Comparison of ENCODE assay signal across 8 cellular contexts in the genomic region with DNA sequence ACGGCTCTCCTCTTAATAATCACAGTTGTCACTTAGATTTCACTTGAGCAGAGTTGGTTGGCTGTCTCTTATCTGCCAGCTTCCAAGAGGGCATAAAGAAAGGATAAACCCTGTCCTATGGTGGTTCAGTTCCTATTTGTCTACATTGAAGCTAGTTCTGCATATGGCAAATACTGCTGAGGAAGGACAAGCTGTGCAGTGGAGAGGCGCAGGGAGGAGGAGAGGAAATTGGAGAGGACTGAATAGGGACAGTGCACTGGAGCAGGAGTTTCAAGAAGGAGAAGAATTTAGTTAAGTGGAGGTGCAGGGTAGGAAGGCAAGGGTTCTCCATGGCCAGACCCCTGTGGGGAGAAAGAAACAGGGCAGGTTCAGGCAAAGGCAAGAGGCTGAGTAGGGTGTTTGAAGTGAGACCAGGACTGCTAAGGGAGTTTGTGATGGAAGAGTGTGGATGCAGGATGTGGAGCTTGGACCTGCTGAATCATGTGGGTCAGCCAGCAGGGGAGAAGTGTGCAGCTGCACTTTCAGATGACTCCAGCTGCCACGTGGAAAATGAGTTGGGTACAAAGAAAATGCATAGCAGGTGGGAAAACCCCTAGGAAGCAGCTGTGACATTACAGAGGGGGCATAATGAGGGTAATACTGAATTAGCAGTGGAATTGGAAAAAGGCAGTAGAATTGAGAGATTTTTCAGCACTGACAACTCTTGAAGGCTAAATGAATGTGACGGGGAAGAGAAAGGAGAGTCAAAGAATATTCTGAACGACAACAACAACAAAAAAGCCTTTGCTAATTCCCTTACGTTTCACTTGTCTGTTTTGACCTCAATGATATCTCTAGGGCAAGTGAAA.
A peak's percentile ranks its signal among the peaks of the same experiment; 100 is the strongest.
DNase-seq lines count a peak whose midpoint lies in the region; ATAC-seq and TF ChIP-seq lines count a peak whose summit lies in the region.

No MANE protein-coding gene starts in this region.

- H3K9me3 ChIP-seq in muscle layer of colon (ENCODE audit: low read length) = no peaks in the 10 kb centered on the region
- no peaks in the 10 kb centered on the region for H3K9me3 ChIP-seq in A673 (ENCODE audit: low read depth, low read length, poor library complexity, severe bottlenecking)

- H3K4me3 ChIP-seq in muscle layer of colon (ENCODE audit: low read depth in 1 of 2, low read length in 2 of 2) (no peak overlapping the region), A673 (ENCODE audit: low read depth, low read length, poor library complexity, severe bottlenecking) (no peak overlapping the region)

- no TSS peak for BruUV-seq in A673 (replicated peaks; lab: Mats Ljungman, UMichigan)

- DNase-seq in DMS79 treated with DMSO at 0.1 percent for 48 hours (lab: John Stamatoyannopoulos, UW) (peak; percentile 53), HT1080 (ENCODE audit: low read depth) (peak; percentile 67), SK-N-DZ (ENCODE audit: low spot score) (peak; percentile 93), A673 (ENCODE audit: low spot score) (no peak)
- no peak for DNase-seq in stimulated activated CD4-positive, alpha-beta T cell treated with anti-CD3 and anti-CD28 coated beads, Interleukin-1b, Interleukin-23, amount 100 ng/mL, for 48 hours
- DNase-seq in activated T-cell treated with anti-CD3 and anti-CD28 coated beads, Interleukin-2, amount 50 U/mL, for 48 hours = no peak

- ATAC-seq in HG02870 (IDR thresholded peaks at IDR 0.05; ENCODE audit: unreplicated experiment) = no peak

- peak overlapping the region; percentile 3 for H3K9ac ChIP-seq in muscle layer of colon (ENCODE audit: low read length)

- POLR2A ChIA-PET in A673 (lab: Charles Lee; ENCODE audit: low non-redundant PET) = no interaction called here

- intact Hi-C loops in A673 (cut with micrococcal nuclease; ENCODE audit: unreplicated experiment) = loop anchor here (5.0 to 10.0 kb wide), 2 partner anchors 492 to 686 kb away; no protein-coding TSS in a partner anchor

- peaks cover 67% of the 10 kb centered on the region for H3K36me3 ChIP-seq in muscle layer of colon (ENCODE audit: insufficient read depth, low read length)
- no peaks in the 10 kb centered on the region for H3K36me3 ChIP-seq in A673 (ENCODE audit: insufficient read depth, low read length, poor library complexity, severe bottlenecking)

- TF ChIP-seq CTCF in A673 (conservative IDR thresholded peaks at IDR 0.05; ENCODE audit: low read depth, low read length) = no peak

- peak overlapping the region; percentile 59 for H3K27ac ChIP-seq in muscle layer of colon (ENCODE audit: low read depth, low read length)
- H3K27ac ChIP-seq in A673 (ENCODE audit: low read depth, low read length, poor library complexity, severe bottlenecking) = no peak overlapping the region

- no peaks in the 10 kb centered on the region for H3K27me3 ChIP-seq in muscle layer of colon (ENCODE audit: control insufficient read depth in 1 of 2, insufficient read depth in 2 of 2, low read length in 2 of 2)
- peaks cover 7% of the 10 kb centered on the region for H3K27me3 ChIP-seq in A673 (replicated peaks; ENCODE audit: insufficient read depth, low read depth, low read length, poor library complexity)

- CTCF ChIA-PET in A673 (lab: Charles Lee) = interaction anchor here (0.5 to 2.0 kb wide), 4 partner anchors 10 to 139 kb away, joined by 3 to 13 read pairs (median 4); no protein-coding TSS in a partner anchor

- H3K4me1 ChIP-seq in muscle layer of colon (ENCODE audit: insufficient read depth, low read length) (peaks cover 57% of the 10 kb centered on the region), A673 (ENCODE audit: insufficient read depth, low read length, poor library complexity, severe bottlenecking) (no peaks in the 10 kb centered on the region)

Comparison
In these comparisons a context has a peak if more than half of its experiments do, and no peak if none do; other contexts are left out.
1. DNase-seq: peak in DMS79 treated with DMSO at 0.1 percent for 48 hours (single experiment), HT1080 (single experiment) and SK-N-DZ (single experiment); none in stimulated activated CD4-positive, alpha-beta T cell treated with anti-CD3 and anti-CD28 coated beads, Interleukin-1b, Interleukin-23, amount 100 ng/mL, for 48 hours (single experiment), A673 (single experiment) and activated T-cell treated with anti-CD3 and anti-CD28 coated beads, Interleukin-2, amount 50 U/mL, for 48 hours (0 of 2).